In genomic region chr13:109794095-109794494, GRCh38 we compare ENCODE assay signal across 20 cellular contexts.
"Had no signal": no experiment of that assay in that cellular context is flagged by ENCODE, and none has a peak within 500 bp of the region (broad histone marks: within the 10 kb centered on the region; RNA-seq: fewer than 3 reads in every experiment).

No MANE protein-coding gene starts in this region.

- H3K36me3 Mint-ChIP-seq: memory B cell; natural killer cell treated with Interleukin-12 subunit alpha and Interleukin-12 subunit beta and Interleukin-15 and Interleukin-18, amount 100 ng/mL, for 72 hours had no signal

- H3K27ac Mint-ChIP-seq: activated naive CD4-positive, alpha-beta T cell treated with anti-CD3 and anti-CD28 coated beads for 36 hours; memory B cell; natural killer cell treated with Interleukin-12 subunit alpha and Interleukin-12 subunit beta and Interleukin-15 and Interleukin-18, amount 100 ng/mL, for 72 hours; progenitor cell of endocrine pancreas; T-helper 1 cell treated with Interleukin-12 subunit alpha and Interleukin-12 subunit beta and Interleukin-4 antibody, amounts not matched to agents 30 μg/mL and 1 μg/mL, for 36 hours had no signal

- H3K4me3 Mint-ChIP-seq: activated naive CD4-positive, alpha-beta T cell treated with anti-CD3 and anti-CD28 coated beads for 36 hours; memory B cell; natural killer cell treated with Interleukin-12 subunit alpha and Interleukin-12 subunit beta and Interleukin-15 and Interleukin-18, amount 100 ng/mL, for 72 hours; T-helper 1 cell treated with Interleukin-12 subunit alpha and Interleukin-12 subunit beta and Interleukin-4 antibody, amounts not matched to agents 30 μg/mL and 1 μg/mL, for 36 hours had no signal

- ATAC-seq: left lung; natural killer cell treated with Interleukin-12 subunit alpha and Interleukin-12 subunit beta and Interleukin-15 and Interleukin-18, amount 100 ng/mL, for 72 hours; right cardiac atrium had no signal

- H3K9me3 Mint-ChIP-seq: activated naive CD4-positive, alpha-beta T cell treated with anti-CD3 and anti-CD28 coated beads for 36 hours; natural killer cell treated with Interleukin-12 subunit alpha and Interleukin-12 subunit beta and Interleukin-15 and Interleukin-18, amount 100 ng/mL, for 72 hours; T-helper 1 cell treated with Interleukin-12 subunit alpha and Interleukin-12 subunit beta and Interleukin-4 antibody, amounts not matched to agents 30 μg/mL and 1 μg/mL, for 36 hours had no signal

- H3K4me3 ChIP-seq: left lung, skin epidermis, tibial nerve had no signal

- H3K27ac ChIP-seq: left lung, skin epidermis, tibial nerve had no signal

- DNase-seq: activated CD4-positive, alpha-beta T cell treated with anti-CD3 and anti-CD28 coated beads, Interleukin-2, amount 50 U/mL, for 1 hour; activated CD4-positive, CD25-positive, alpha-beta regulatory T cell; activated naive CD4-positive, alpha-beta T cell treated with anti-CD3 and anti-CD28 coated beads for 36 hours; activated T-cell treated with anti-CD3 and anti-CD28 coated beads for 4 hours; caudate nucleus; erythroblast; kidney; left lung; nucleus accumbens; stimulated activated CD4-positive, alpha-beta T cell treated with anti-CD3 and anti-CD28 coated beads, Interleukin-15, amount 100 ng/mL, for 24 hours; stimulated activated CD4-positive, alpha-beta T cell treated with anti-CD3 and anti-CD28 coated beads, Interleukin-4, amount 100 ng/mL, for 1 hour; stimulated activated naive CD4-positive, alpha-beta T cell had no signal

- H3K27me3 ChIP-seq: tibial nerve had no signal

- H3K36me3 ChIP-seq: left lung, tibial nerve had no signal

- H3K9me3 ChIP-seq: left lung, tibial nerve had no signal

- FAIRE-seq: colon, kidney had no signal
